ENCODE assay signal across 8 cellular contexts in genomic region chr1:39081266-39082139, GRCh38. TPM values are rescaled to one million over a fixed set of nuclear protein-coding genes. Genes with fewer than 3 reads are reported as not detected.
A peak's percentile ranks its signal among the peaks of the same experiment; 100 is the strongest.
DNase-seq lines count a peak whose midpoint lies in the region; ATAC-seq, FAIRE-seq and TF ChIP-seq lines count a peak whose summit lies in the region.

No MANE protein-coding gene starts in this region.

- no peak for FAIRE-seq in frontal cortex (lab: Jason Lieb, UNC)

- H3K4me2 ChIP-seq in trophoblast cell (ENCODE audit: low read length) = peak overlapping the region; percentile 97

- H3K4me1 ChIP-seq in trophoblast cell (ENCODE audit: control insufficient read depth in 1 of 2, insufficient read depth in 2 of 2, low read length in 2 of 2) = peaks cover 0 to 9% of the 10 kb centered on the region in 2 experiments

- peak overlapping the region; percentile 25; the same call in 1 of the 2 replicates for H3K4me3 ChIP-seq in HFF-Myc (replicated peaks; ENCODE audit: low read depth, low read length)
- peak overlapping the region; percentile 62 for H3K4me3 ChIP-seq in trophoblast cell (ENCODE audit: low read depth, low read length)

- DNase-seq in CD1c-positive myeloid dendritic cell (ENCODE audit: extremely low spot score) = peak; percentile 68
- no peak for DNase-seq in HFF-Myc (ENCODE audit: extremely low read depth, low read depth)
- peak; percentile 65 for DNase-seq in activated CD8-positive, alpha-beta memory T cell treated with anti-CD3 and anti-CD28 coated beads for 24 hours
- peak; percentile 55 to 67 for DNase-seq in frontal cortex (ENCODE audit: low spot score in 2 of 2)
- peak in 1 of 2 donors; percentile 52 for DNase-seq in trophoblast cell
- DNase-seq in H4 (ENCODE audit: low spot score) = no peak
- DNase-seq in NCI-H1436 treated with DMSO at 0.1 percent for 48 hours (lab: John Stamatoyannopoulos, UW) = no peak

- H4K91ac ChIP-seq in trophoblast cell (ENCODE audit: low read depth, low read length) = no peak overlapping the region

- WGBS in trophoblast cell (ENCODE audit: extremely low coverage, insufficient coverage, insufficient read length) = no CpG with 5 or more reads among the region's 117 CpGs

- H3K27me3 ChIP-seq in trophoblast cell (ENCODE audit: insufficient read depth, low read length) = peaks cover 36% of the 10 kb centered on the region

- H2AK5ac ChIP-seq in trophoblast cell (ENCODE audit: low read length) = no peak overlapping the region

- H3K18ac ChIP-seq in trophoblast cell (ENCODE audit: low read length) = no peak overlapping the region

- H3K79me2 ChIP-seq in trophoblast cell (ENCODE audit: control insufficient read depth, insufficient read depth, low read length, poor library complexity) = no peaks in the 10 kb centered on the region

- peaks cover 2% of the 10 kb centered on the region for H3K9me3 ChIP-seq in trophoblast cell (ENCODE audit: insufficient read depth, low read depth, low read length)

- H3K27ac ChIP-seq in trophoblast cell (ENCODE audit: low read depth, low read length) = no peak overlapping the region

- no peak overlapping the region for H2AFZ ChIP-seq in trophoblast cell (ENCODE audit: insufficient read depth, low read length, poor library complexity)

- no peak for TF ChIP-seq CTCF in HFF-Myc (IDR thresholded peaks at IDR 0.05; ENCODE audit: low read depth, low read length, missing control alignments)

- no peak overlapping the region for H2BK5ac ChIP-seq in trophoblast cell (ENCODE audit: low read depth, low read length, poor library complexity)

- no peak overlapping the region for H4K12ac ChIP-seq in trophoblast cell (ENCODE audit: low read depth, low read length)

- no peak for ATAC-seq in GM21576 (IDR thresholded peaks at IDR 0.05; ENCODE audit: unreplicated experiment)

- no peak overlapping the region for H3K23ac ChIP-seq in trophoblast cell (ENCODE audit: low read length)

- H2BK120ac ChIP-seq in trophoblast cell (ENCODE audit: insufficient read depth, low read length, poor library complexity) = no peak overlapping the region

- no peak overlapping the region for H4K8ac ChIP-seq in trophoblast cell (ENCODE audit: low read depth, low read length)

- H3K9ac ChIP-seq in trophoblast cell (ENCODE audit: low read length) = no peak overlapping the region

- no peak overlapping the region for H3K4ac ChIP-seq in trophoblast cell (ENCODE audit: low read depth, low read length)

- H3K14ac ChIP-seq in trophoblast cell (ENCODE audit: low read length) = no peak overlapping the region

- no peaks in the 10 kb centered on the region for H3K36me3 ChIP-seq in trophoblast cell (ENCODE audit: control insufficient read depth in 1 of 2, insufficient read depth in 2 of 2, low read length in 2 of 2)

- no peak overlapping the region for H2BK12ac ChIP-seq in trophoblast cell (ENCODE audit: low read length)

- no peaks in the 10 kb centered on the region for H3K79me1 ChIP-seq in trophoblast cell (ENCODE audit: low read length)

RNA-seq across cellular contexts. Expression of gene NDUFS5, which starts 55.4 kb away (rescaled TPM):
- 337 TPM for total RNA-seq in frontal cortex
- 502 and 551 TPM in 2 replicates for polyA plus RNA-seq in trophoblast cell (2013)
- total RNA-seq in H4 (2014; rRNA removed; shearing (Covaris generic)) = 850 and 1,035 TPM in 2 replicates

Comparison
In these comparisons a context has a peak if more than half of its experiments do, and no peak if none do; other contexts are left out.
1. DNase-seq: peak in CD1c-positive myeloid dendritic cell (single experiment), activated CD8-positive, alpha-beta memory T cell treated with anti-CD3 and anti-CD28 coated beads for 24 hours (single experiment) and frontal cortex (2 of 2); none in HFF-Myc (single experiment), H4 (single experiment) and NCI-H1436 treated with DMSO at 0.1 percent for 48 hours (single experiment).